Comparison of ENCODE assay signal across 8 cellular contexts in the genomic region with DNA sequence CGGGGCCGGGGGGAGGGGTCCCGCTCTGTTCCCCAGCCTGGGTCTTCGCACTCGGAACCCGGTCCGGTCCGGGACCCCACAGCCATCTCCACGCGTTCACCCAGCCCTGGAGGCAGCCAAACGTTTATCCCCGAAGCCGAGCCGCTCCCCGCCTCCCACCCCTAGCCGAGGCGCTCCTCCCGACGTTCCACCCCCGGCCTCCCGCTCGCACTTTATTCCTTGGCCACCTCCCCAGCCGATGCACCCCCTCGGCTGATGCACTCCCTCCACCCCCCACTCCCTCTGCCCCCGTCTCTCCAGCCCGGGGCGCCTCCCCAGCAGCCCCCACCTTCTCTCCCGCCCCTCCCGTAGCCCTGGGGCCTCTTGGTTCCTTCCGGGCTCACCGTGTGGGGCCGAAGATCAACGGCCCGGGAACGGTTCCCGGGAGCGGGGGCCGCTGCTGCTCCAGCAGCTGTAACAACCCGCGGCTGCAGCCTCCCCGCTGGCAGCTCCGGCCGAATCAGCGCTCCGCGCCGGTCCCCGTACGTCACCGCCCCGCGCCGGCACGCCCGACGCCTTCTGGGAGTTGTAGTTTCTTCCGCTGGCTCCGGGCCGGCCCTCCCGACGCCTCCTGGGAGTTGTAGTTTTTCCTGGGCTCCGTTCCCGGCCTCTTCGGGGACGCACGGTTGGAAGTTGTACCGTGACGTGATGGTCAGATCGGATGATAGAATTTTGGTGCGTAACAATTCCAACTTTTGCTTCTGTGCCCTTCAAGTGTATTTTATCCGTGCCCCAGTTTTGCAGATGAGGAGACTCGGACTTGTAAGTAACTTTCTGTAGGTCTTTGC. TPM values are rescaled to one million over a fixed set of nuclear protein-coding genes. Genes with fewer than 3 reads are reported as not detected.
DNase-seq lines count a peak whose midpoint lies in the region; ATAC-seq and TF ChIP-seq lines count a peak whose summit lies in the region.

A gene with protein sequence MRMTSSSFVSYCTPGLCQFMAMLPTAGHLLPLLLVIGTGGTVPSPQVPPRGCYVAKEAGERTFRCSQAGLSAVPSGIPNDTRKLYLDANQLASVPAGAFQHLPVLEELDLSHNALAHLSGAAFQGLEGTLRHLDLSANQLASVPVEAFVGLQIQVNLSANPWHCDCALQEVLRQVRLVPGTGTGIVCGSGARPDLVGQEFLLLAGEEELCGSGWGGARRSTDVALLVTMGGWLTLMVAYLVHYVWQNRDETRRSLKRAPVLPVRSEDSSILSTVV (plus strand): TSS at position 632 of the 827 bp plus-strand sequence. CDS start 13,792 bp downstream, outside the sequence.
A gene with protein sequence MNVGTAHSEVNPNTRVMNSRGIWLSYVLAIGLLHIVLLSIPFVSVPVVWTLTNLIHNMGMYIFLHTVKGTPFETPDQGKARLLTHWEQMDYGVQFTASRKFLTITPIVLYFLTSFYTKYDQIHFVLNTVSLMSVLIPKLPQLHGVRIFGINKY (minus strand): TSS at position 501 of the 827 bp plus-strand sequence. CDS start 3,398 bp downstream, outside the sequence.

- H3K4me3 Mint-ChIP-seq in GM23338 (peak within 1 kb of the TSS; percentile 85), natural killer cell (peak within 1 kb of the TSS; percentile 96)

- DNase-seq in DND-41 (peak; percentile 94), GM23338 (ENCODE audit: low spot score) (peak; percentile 97), LoVo (ENCODE audit: low spot score) (peak; percentile 96), RWPE1 (ENCODE audit: low spot score) (peak; percentile 89), fibroblast of peridontal ligament (ENCODE audit: extremely low read depth) (peak; percentile 93), natural killer cell (peak; percentile 90)
- DNase-seq in activated T-helper 9 cell treated with anti-CD3 and anti-CD28 coated beads, Interleukin-2, amount 50 U/mL, for 16 hours (ENCODE audit: low read depth) = peak; percentile 88
- peak; percentile 81 to 91 (median 86) for DNase-seq in stimulated activated naive CD4-positive, alpha-beta T cell (lab: John Stamatoyannopoulos, UW)

- peak within 1 kb of the TSS; percentile 90 to 97 for H3K4me3 ChIP-seq in DND-41 (ENCODE audit: low read depth in 1 of 2, low read length in 2 of 2)
- H3K4me3 ChIP-seq in GM23338 = peak within 1 kb of the TSS; percentile 97

- no peaks in the 10 kb centered on the region for H3K9me3 ChIP-seq in DND-41 (ENCODE audit: insufficient read depth, low read length, severe bottlenecking)

- intact Hi-C loops in natural killer cell (cut with micrococcal nuclease) = loop anchor here (1.0 kb wide), 1 partner anchor 53 kb away; a partner anchor contains a TSS

- ATAC-seq in DND-41 (ENCODE audit: insufficient read depth, low read depth) (peak; percentile 71), GM23338 (peak; percentile 84), natural killer cell (peak; percentile 92 to 95 (median 93))

- H3K27ac Mint-ChIP-seq in GM23338 (peak within 1 kb of the TSS; percentile 97), natural killer cell (peak within 1 kb of the TSS; percentile 89 to 96)

- H2AFZ ChIP-seq in DND-41 (ENCODE audit: low read depth, low read length) = peak within 1 kb of the TSS; percentile 100
- peak within 1 kb of the TSS; percentile 89 for H2AFZ ChIP-seq in GM23338

- H4K20me1 ChIP-seq in DND-41 (ENCODE audit: insufficient read depth, low read length) = peaks cover 40% of the 10 kb centered on the region
- H4K20me1 ChIP-seq in GM23338 (replicated peaks; ENCODE audit: insufficient read depth) = peaks cover 17% of the 10 kb centered on the region

- peak within 1 kb of the TSS; percentile 88 for H3K27ac ChIP-seq in DND-41 (ENCODE audit: low read length)
- peak within 1 kb of the TSS; percentile 93 for H3K27ac ChIP-seq in GM23338 (ENCODE audit: low read depth)
- peak within 1 kb of the TSS; percentile 85 for H3K27ac ChIP-seq in RWPE1

- H3K27me3 ChIP-seq in DND-41 (ENCODE audit: insufficient read depth, low read length, poor library complexity) = no peaks in the 10 kb centered on the region
- no peaks in the 10 kb centered on the region for H3K27me3 ChIP-seq in GM23338 (ENCODE audit: insufficient read depth)

- POLR2A ChIA-PET in RWPE1 (lab: Yijun Ruan, JAX; ENCODE audit: low non-redundant PET) = interaction anchor here (0.5 to 0.7 kb wide), 2 partner anchors 32 to 1860 kb away, joined by 3 read pairs; no protein-coding TSS in a partner anchor

- peak within 1 kb of the TSS; percentile 97 for H3K4me2 ChIP-seq in DND-41 (ENCODE audit: insufficient read depth, low read length)
- peak within 1 kb of the TSS; percentile 94 for H3K4me2 ChIP-seq in GM23338

- H3K36me3 ChIP-seq in DND-41 (ENCODE audit: insufficient read depth, low read length) (peaks cover 31% of the 10 kb centered on the region), GM23338 (ENCODE audit: insufficient read depth) (0 out of 2 replicates have a peak, but pooled peaks cover 4% of the 10 kb centered on the region)

- peaks cover 7% of the 10 kb centered on the region for H3F3A ChIP-seq in GM23338 (replicated peaks; ENCODE audit: low read depth)

- H3K36me3 Mint-ChIP-seq in GM23338 (ENCODE audit: low read depth) (peaks cover 18% of the 10 kb centered on the region), natural killer cell (no peaks in the 10 kb centered on the region)

- peaks cover 5% of the 10 kb centered on the region for H3K27me3 Mint-ChIP-seq in GM23338 (ENCODE audit: insufficient read depth, low read depth, poor library complexity)
- no peaks in the 10 kb centered on the region for H3K27me3 Mint-ChIP-seq in natural killer cell (ENCODE audit: low read depth in 2 of 2)

- TF ChIP-seq CTCF in DND-41 (IDR thresholded peaks at IDR 0.05; ENCODE audit: borderline replicate concordance, extremely low read depth, low read length, poor library complexity, severe bottlenecking) (no peak), GM23338 (conservative IDR thresholded peaks at IDR 0.05; ENCODE audit: low read depth in 2 of 2) (no peak), RWPE1 (conservative IDR thresholded peaks at IDR 0.05; ENCODE audit: low read depth) (no peak), natural killer cell (IDR thresholded peaks at IDR 0.05) (no peak)

- CTCF ChIA-PET in RWPE1 (lab: Yijun Ruan, JAX) = interaction anchor here (0.6 to 0.8 kb wide), 2 partner anchors 205 to 691 kb away, joined by 3 to 4 read pairs; no protein-coding TSS in a partner anchor

- peaks cover 41% of the 10 kb centered on the region for H3K4me1 ChIP-seq in DND-41 (ENCODE audit: insufficient read depth, low read length)
- peaks cover 15% of the 10 kb centered on the region for H3K4me1 ChIP-seq in GM23338 (ENCODE audit: insufficient read depth)

- no peaks in the 10 kb centered on the region for H3K9me3 Mint-ChIP-seq in GM23338
- no peaks in the 10 kb centered on the region for H3K9me3 Mint-ChIP-seq in natural killer cell

- H3K4me1 Mint-ChIP-seq in GM23338 (peaks cover 42% of the 10 kb centered on the region), natural killer cell (peaks cover 36 to 46% of the 10 kb centered on the region in 2 donors)

- H3K79me2 ChIP-seq in DND-41 (ENCODE audit: insufficient read depth, low read length) (peaks cover 50% of the 10 kb centered on the region), GM23338 (replicated peaks; ENCODE audit: insufficient read depth) (peaks cover 32% of the 10 kb centered on the region)

- peak within 1 kb of the TSS; percentile 83 for H3K9ac ChIP-seq in DND-41 (ENCODE audit: low read depth, low read length)

- no peaks in the 10 kb centered on the region for H3K9me2 ChIP-seq in GM23338 (ENCODE audit: insufficient read depth)

TF ChIP-seq in GM23338, 12 proteins besides CTCF, POLR2A, EP300 and RAD21:
- peak; percentile 76 for TF ChIP-seq POLR2AphosphoS5 (IDR thresholded peaks at IDR 0.05; ENCODE audit: low read depth)
- no peak for TF ChIP-seq NANOG (IDR thresholded peaks at IDR 0.05; ENCODE audit: borderline replicate concordance)
- peak; percentile 100 for TF ChIP-seq CREB1 (CRISPR knock-in tag; IDR thresholded peaks at IDR 0.05; ENCODE audit: low read depth)
- TF ChIP-seq EZH2phosphoT487 (IDR thresholded peaks at IDR 0.05; ENCODE audit: unreplicated experiment) = no peak
- TF ChIP-seq ZNF331 (CRISPR knock-in tag; IDR thresholded peaks at IDR 0.05; ENCODE audit: low read depth) = 0 out of 2 replicates have a peak, but pooled peaks have one; percentile 8
- TF ChIP-seq, protein P1, sequence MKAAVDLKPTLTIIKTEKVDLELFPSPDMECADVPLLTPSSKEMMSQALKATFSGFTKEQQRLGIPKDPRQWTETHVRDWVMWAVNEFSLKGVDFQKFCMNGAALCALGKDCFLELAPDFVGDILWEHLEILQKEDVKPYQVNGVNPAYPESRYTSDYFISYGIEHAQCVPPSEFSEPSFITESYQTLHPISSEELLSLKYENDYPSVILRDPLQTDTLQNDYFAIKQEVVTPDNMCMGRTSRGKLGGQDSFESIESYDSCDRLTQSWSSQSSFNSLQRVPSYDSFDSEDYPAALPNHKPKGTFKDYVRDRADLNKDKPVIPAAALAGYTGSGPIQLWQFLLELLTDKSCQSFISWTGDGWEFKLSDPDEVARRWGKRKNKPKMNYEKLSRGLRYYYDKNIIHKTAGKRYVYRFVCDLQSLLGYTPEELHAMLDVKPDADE (IDR thresholded peaks at IDR 0.05) = peak; percentile 100
TF ChIP-seq in GM23338: peak in this region for 4.

RNA-seq across cellular contexts. Expression of the first gene that starts in this region (rescaled TPM):
- total RNA-seq in GM23338 (2014; rRNA removed; shearing (Covaris generic)) = 0.24 TPM in 1 of 2 replicates, not detected in the other
- polyA plus RNA-seq in GM23338 (2016; fragmentation: Nextera tagmentation; extraction: Ambion mirVana) = not detected in 2 replicates
- not detected for total RNA-seq in natural killer cell

RNA-seq across cellular contexts. Expression of the second gene that starts in this region (rescaled TPM):
- total RNA-seq in GM23338 (2014; rRNA removed; shearing (Covaris generic)) = 38.5 and 39.2 TPM in 2 replicates
- polyA plus RNA-seq in GM23338 (2016; fragmentation: Nextera tagmentation; extraction: Ambion mirVana) = 33.6 and 41.3 TPM in 2 replicates
- total RNA-seq in natural killer cell = 100 to 1,000 TPM in 1 of 3 donors, 10 to 100 TPM in 2; 61.6 to 121 (median 77.2) TPM

Comparison
In these comparisons a context has a peak if more than half of its experiments do, and no peak if none do; other contexts are left out.
1. Peak in every context shown above with its lines: DNase-seq, ATAC-seq, H3K4me3 ChIP-seq and H3K27ac ChIP-seq.